In the genomic region with DNA sequence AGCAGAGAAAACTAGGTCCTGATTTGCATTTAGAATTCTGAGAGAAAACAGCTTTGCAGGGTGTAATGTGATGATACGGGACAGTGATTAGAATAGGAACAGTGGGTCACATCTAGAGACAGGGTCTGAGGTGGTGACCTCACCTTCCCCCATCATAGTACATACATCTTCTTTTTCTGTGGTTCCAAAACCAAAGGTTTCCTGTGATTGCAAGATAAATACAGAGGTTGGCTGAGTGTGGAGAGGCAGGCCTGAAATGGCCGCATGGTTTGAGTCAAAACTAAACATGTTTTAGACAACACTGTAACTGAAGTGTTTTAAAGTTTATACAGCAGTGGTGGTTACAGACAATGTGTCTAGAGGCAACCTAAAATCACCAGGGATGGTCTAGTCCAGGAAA, we compare ENCODE assay signal across 12 cellular contexts. TPM values are rescaled to one million over a fixed set of nuclear protein-coding genes. Genes with fewer than 3 reads are reported as not detected.
A peak's percentile ranks its signal among the peaks of the same experiment; 100 is the strongest.
DNase-seq lines count a peak whose midpoint lies in the region; ATAC-seq and TF ChIP-seq lines count a peak whose summit lies in the region.
"Had no signal": no experiment of that assay in that cellular context is flagged by ENCODE, and none has a peak within 500 bp of the region (broad histone marks: within the 10 kb centered on the region; RNA-seq: fewer than 3 reads in every experiment).

No MANE protein-coding gene starts in this region.

- ATAC-seq in GM19035 (IDR thresholded peaks at IDR 0.05; ENCODE audit: unreplicated experiment) (peak; percentile 59), GM21737 (IDR thresholded peaks at IDR 0.05; ENCODE audit: unreplicated experiment) (peak; percentile 55), HG03280 (IDR thresholded peaks at IDR 0.05; ENCODE audit: unreplicated experiment) (peak; percentile 45), upper lobe of left lung (ENCODE audit: low FRiP score in 2 of 2) (no peak)
- peak; percentile 95 for ATAC-seq in stimulated activated effector memory CD8-positive, alpha-beta T cell treated with anti-CD3 and anti-CD28 coated beads, Interleukin-12 subunit alpha, Interleukin-12 subunit beta, amount 100 ng/mL, for 72 hours
- ATAC-seq: T-cell had no signal

- TF ChIP-seq EP300 in upper lobe of left lung (IDR thresholded peaks at IDR 0.05), result no peak

- H3K36me3 ChIP-seq in upper lobe of left lung, result no peaks in the 10 kb centered on the region
- H3K36me3 ChIP-seq in CD4-positive, alpha-beta memory T cell (ENCODE audit: insufficient read depth, low read length), result no peaks in the 10 kb centered on the region
- H3K36me3 ChIP-seq: HAP-1 had no signal

- intact Hi-C loops in CD4-positive, alpha-beta memory T cell (cut with micrococcal nuclease), result no loop called here

- 71 to 78% methylated on average over 2 of the region's 2 CpGs for WGBS in upper lobe of left lung, 2 donors

- no peaks in the 10 kb centered on the region for H3K27me3 Mint-ChIP-seq in CD4-positive, alpha-beta memory T cell

- TF ChIP-seq CTCF in upper lobe of left lung (IDR thresholded peaks at IDR 0.05), result no peak

- no peaks in the 10 kb centered on the region for H3K4me1 ChIP-seq in upper lobe of left lung
- H3K4me1 ChIP-seq in CD4-positive, alpha-beta memory T cell (ENCODE audit: insufficient read depth, low read length), result no peaks in the 10 kb centered on the region
- H3K4me1 ChIP-seq: HAP-1 had no signal

- H3K27ac ChIP-seq in upper lobe of left lung, result no peak overlapping the region
- no peak overlapping the region for H3K27ac ChIP-seq in CD4-positive, alpha-beta memory T cell (ENCODE audit: low read depth, low read length)

- no peaks in the 10 kb centered on the region for H3K36me3 Mint-ChIP-seq in stimulated activated effector memory CD8-positive, alpha-beta T cell treated with anti-CD3 and anti-CD28 coated beads, Interleukin-12 subunit alpha, Interleukin-12 subunit beta, amount 100 ng/mL, for 72 hours
- no peaks in the 10 kb centered on the region for H3K36me3 Mint-ChIP-seq in CD4-positive, alpha-beta memory T cell
- H3K36me3 Mint-ChIP-seq: T-cell had no signal

- H3K4me3 Mint-ChIP-seq in stimulated activated effector memory CD8-positive, alpha-beta T cell treated with anti-CD3 and anti-CD28 coated beads, Interleukin-12 subunit alpha, Interleukin-12 subunit beta, amount 100 ng/mL, for 72 hours, result no peak overlapping the region
- H3K4me3 Mint-ChIP-seq in CD4-positive, alpha-beta memory T cell, result no peak overlapping the region
- H3K4me3 Mint-ChIP-seq: T-cell had no signal

- no peak for DNase-seq in stimulated activated effector memory CD8-positive, alpha-beta T cell treated with anti-CD3 and anti-CD28 coated beads, Interleukin-12 subunit alpha, Interleukin-12 subunit beta, amount 100 ng/mL, for 72 hours (ENCODE audit: low spot score in 2 of 2)
- no peak for DNase-seq in upper lobe of left lung
- DNase-seq in retina, result no peak
- DNase-seq in CD4-positive, alpha-beta memory T cell, result no peak
- DNase-seq: activated T-cell treated with anti-CD3 and anti-CD28 coated beads, Interleukin-2, amount 50 U/mL, for 1 hour; central memory CD4-positive, alpha-beta T cell; T-cell had no signal

- H3K27ac Mint-ChIP-seq in stimulated activated effector memory CD8-positive, alpha-beta T cell treated with anti-CD3 and anti-CD28 coated beads, Interleukin-12 subunit alpha, Interleukin-12 subunit beta, amount 100 ng/mL, for 72 hours, result no peak overlapping the region
- H3K27ac Mint-ChIP-seq in CD4-positive, alpha-beta memory T cell, result peak overlapping the region in 1 of 7 donors; percentile 0
- H3K27ac Mint-ChIP-seq: T-cell had no signal

- H3K4me1 Mint-ChIP-seq in stimulated activated effector memory CD8-positive, alpha-beta T cell treated with anti-CD3 and anti-CD28 coated beads, Interleukin-12 subunit alpha, Interleukin-12 subunit beta, amount 100 ng/mL, for 72 hours, result peaks cover 6% of the 10 kb centered on the region
- no peaks in the 10 kb centered on the region for H3K4me1 Mint-ChIP-seq in CD4-positive, alpha-beta memory T cell

- no peaks in the 10 kb centered on the region for H3K27me3 ChIP-seq in upper lobe of left lung
- no peaks in the 10 kb centered on the region for H3K27me3 ChIP-seq in CD4-positive, alpha-beta memory T cell (ENCODE audit: insufficient read depth, low read length)

- CTCF ChIA-PET in CD4-positive, alpha-beta memory T cell (lab: Charles Lee; ENCODE audit: partially characterized antibody), result no interaction called here

- no peaks in the 10 kb centered on the region for H3K9me3 Mint-ChIP-seq in stimulated activated effector memory CD8-positive, alpha-beta T cell treated with anti-CD3 and anti-CD28 coated beads, Interleukin-12 subunit alpha, Interleukin-12 subunit beta, amount 100 ng/mL, for 72 hours
- H3K9me3 Mint-ChIP-seq in CD4-positive, alpha-beta memory T cell, result peaks cover 0 to 4% (median 0%) of the 10 kb centered on the region in 8 donors
- H3K9me3 Mint-ChIP-seq: T-cell had no signal

- TF ChIP-seq POLR2A in upper lobe of left lung (IDR thresholded peaks at IDR 0.05), result no peak

- H3K9me3 ChIP-seq in upper lobe of left lung, result no peaks in the 10 kb centered on the region
- no peaks in the 10 kb centered on the region for H3K9me3 ChIP-seq in CD4-positive, alpha-beta memory T cell (ENCODE audit: control insufficient read depth in 1 of 2, low read length in 2 of 2)
- H3K9me3 ChIP-seq: HAP-1 had no signal

- no peak overlapping the region for H3K4me3 ChIP-seq in upper lobe of left lung
- H3K4me3 ChIP-seq in CD4-positive, alpha-beta memory T cell (ENCODE audit: low read length in 2 of 2), result no peak overlapping the region
- H3K4me3 ChIP-seq: HAP-1 had no signal

- POLR2A ChIA-PET in CD4-positive, alpha-beta memory T cell (lab: Charles Lee; ENCODE audit: partially characterized antibody), result no interaction called here

RNA-seq across cellular contexts. Expression of a gene that starts 10.4 kb away (rescaled TPM):
- 10 to 100 TPM in 5 of 6 donors, 1 to 10 TPM in 1; 5.4 to 55.6 (median 28.8) TPM for total RNA-seq in upper lobe of left lung
- 10 to 100 TPM; 50.5 to 51.9 TPM for total RNA-seq in CD4-positive, alpha-beta memory T cell
- 10 to 100 TPM; 64.8 to 78.4 TPM for polyA plus RNA-seq in CD4-positive, alpha-beta memory T cell

RNA-seq across cellular contexts. Expression of a gene that starts 29.6 kb away (rescaled TPM):
- total RNA-seq in upper lobe of left lung, result 1 to 10 TPM; 2.2 to 9.8 (median 5.9) TPM
- not detected for total RNA-seq in CD4-positive, alpha-beta memory T cell
- polyA plus RNA-seq in CD4-positive, alpha-beta memory T cell, result under 1 TPM in 1 of 2 donors, not detected in 1; 0.04 TPM

RNA-seq across cellular contexts. Expression of a gene that starts 35.7 kb away (rescaled TPM):
- total RNA-seq in upper lobe of left lung, result 1 to 10 TPM in 2 of 6 donors, under 1 TPM in 1, not detected in 3; 0.23 to 4.2 (median 2.5) TPM
- total RNA-seq in CD4-positive, alpha-beta memory T cell, result not detected
- not detected for polyA plus RNA-seq in CD4-positive, alpha-beta memory T cell
- total RNA-seq: liver, T-cell had no signal

Comparison
In these comparisons a context has a peak if more than half of its experiments do, and no peak if none do; other contexts are left out.
1. ATAC-seq: peak in GM19035 (single experiment), GM21737 (single experiment), HG03280 (single experiment) and stimulated activated effector memory CD8-positive, alpha-beta T cell treated with anti-CD3 and anti-CD28 coated beads, Interleukin-12 subunit alpha, Interleukin-12 subunit beta, amount 100 ng/mL, for 72 hours (single experiment); none in upper lobe of left lung (0 of 2).